1 cellular context compared by ENCODE assay signal in genomic region chr16:21076186-21076883, GRCh38.
TF ChIP-seq lines count a peak whose summit lies in the region.

No MANE protein-coding gene starts in this region.

TF ChIP-seq in HepG2, 621 proteins besides CTCF, POLR2A, EP300 and RAD21 (continued from another document):
- TF ChIP-seq, protein P1, sequence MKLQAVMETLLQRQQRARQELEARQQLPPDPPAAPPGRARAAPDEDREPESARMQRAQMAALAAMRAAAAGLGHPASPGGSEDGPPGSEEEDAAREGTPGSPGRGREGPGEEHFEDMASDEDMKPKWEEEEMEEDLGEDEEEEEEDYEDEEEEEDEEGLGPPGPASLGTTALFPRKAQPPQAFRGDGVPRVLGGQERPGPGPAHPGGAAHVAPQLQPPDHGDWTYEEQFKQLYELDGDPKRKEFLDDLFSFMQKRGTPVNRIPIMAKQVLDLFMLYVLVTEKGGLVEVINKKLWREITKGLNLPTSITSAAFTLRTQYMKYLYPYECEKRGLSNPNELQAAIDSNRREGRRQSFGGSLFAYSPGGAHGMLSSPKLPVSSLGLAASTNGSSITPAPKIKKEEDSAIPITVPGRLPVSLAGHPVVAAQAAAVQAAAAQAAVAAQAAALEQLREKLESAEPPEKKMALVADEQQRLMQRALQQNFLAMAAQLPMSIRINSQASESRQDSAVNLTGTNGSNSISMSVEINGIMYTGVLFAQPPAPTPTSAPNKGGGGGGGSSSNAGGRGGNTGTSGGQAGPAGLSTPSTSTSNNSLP (IDR thresholded peaks at IDR 0.05; ENCODE audit: low read depth, low read length), result 0 out of 2 replicates have a peak, but pooled peaks have one; percentile 19
- TF ChIP-seq ZBTB8A (CRISPR knock-in tag; IDR thresholded peaks at IDR 0.05; ENCODE audit: borderline replicate concordance, low read depth) (no peak), MTF2 (CRISPR knock-in tag; IDR thresholded peaks at IDR 0.05; ENCODE audit: borderline replicate concordance) (no peak), SIN3A (IDR thresholded peaks at IDR 0.05; ENCODE audit: borderline replicate concordance, low read depth, low read length) (no peak)
- TF ChIP-seq, protein P2, sequence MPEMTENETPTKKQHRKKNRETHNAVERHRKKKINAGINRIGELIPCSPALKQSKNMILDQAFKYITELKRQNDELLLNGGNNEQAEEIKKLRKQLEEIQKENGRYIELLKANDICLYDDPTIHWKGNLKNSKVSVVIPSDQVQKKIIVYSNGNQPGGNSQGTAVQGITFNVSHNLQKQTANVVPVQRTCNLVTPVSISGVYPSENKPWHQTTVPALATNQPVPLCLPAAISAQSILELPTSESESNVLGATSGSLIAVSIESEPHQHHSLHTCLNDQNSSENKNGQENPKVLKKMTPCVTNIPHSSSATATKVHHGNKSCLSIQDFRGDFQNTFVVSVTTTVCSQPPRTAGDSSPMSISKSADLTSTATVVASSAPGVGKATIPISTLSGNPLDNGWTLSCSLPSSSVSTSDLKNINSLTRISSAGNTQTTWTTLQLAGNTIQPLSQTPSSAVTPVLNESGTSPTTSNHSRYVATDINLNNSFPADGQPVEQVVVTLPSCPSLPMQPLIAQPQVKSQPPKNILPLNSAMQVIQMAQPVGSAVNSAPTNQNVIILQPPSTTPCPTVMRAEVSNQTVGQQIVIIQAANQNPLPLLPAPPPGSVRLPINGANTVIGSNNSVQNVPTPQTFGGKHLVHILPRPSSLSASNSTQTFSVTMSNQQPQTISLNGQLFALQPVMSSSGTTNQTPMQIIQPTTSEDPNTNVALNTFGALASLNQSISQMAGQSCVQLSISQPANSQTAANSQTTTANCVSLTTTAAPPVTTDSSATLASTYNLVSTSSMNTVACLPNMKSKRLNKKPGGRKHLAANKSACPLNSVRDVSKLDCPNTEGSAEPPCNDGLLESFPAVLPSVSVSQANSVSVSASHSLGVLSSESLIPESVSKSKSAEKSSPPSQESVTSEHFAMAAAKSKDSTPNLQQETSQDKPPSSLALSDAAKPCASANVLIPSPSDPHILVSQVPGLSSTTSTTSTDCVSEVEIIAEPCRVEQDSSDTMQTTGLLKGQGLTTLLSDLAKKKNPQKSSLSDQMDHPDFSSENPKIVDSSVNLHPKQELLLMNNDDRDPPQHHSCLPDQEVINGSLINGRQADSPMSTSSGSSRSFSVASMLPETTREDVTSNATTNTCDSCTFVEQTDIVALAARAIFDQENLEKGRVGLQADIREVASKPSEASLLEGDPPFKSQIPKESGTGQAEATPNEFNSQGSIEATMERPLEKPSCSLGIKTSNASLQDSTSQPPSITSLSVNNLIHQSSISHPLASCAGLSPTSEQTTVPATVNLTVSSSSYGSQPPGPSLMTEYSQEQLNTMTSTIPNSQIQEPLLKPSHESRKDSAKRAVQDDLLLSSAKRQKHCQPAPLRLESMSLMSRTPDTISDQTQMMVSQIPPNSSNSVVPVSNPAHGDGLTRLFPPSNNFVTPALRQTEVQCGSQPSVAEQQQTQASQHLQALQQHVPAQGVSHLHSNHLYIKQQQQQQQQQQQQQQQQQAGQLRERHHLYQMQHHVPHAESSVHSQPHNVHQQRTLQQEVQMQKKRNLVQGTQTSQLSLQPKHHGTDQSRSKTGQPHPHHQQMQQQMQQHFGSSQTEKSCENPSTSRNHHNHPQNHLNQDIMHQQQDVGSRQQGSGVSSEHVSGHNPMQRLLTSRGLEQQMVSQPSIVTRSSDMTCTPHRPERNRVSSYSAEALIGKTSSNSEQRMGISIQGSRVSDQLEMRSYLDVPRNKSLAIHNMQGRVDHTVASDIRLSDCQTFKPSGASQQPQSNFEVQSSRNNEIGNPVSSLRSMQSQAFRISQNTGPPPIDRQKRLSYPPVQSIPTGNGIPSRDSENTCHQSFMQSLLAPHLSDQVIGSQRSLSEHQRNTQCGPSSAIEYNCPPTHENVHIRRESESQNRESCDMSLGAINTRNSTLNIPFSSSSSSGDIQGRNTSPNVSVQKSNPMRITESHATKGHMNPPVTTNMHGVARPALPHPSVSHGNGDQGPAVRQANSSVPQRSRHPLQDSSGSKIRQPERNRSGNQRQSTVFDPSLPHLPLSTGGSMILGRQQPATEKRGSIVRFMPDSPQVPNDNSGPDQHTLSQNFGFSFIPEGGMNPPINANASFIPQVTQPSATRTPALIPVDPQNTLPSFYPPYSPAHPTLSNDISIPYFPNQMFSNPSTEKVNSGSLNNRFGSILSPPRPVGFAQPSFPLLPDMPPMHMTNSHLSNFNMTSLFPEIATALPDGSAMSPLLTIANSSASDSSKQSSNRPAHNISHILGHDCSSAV (CRISPR knock-in tag; IDR thresholded peaks at IDR 0.05; ENCODE audit: borderline replicate concordance), result no peak
